In genomic region chr1:6783956-6784559, GRCh38 we compare ENCODE assay signal across 1 cellular context.
TF ChIP-seq lines count a peak whose summit lies in the region.

No MANE protein-coding gene starts in this region.

TF ChIP-seq in K562, 482 proteins besides CTCF, POLR2A, EP300 and RAD21 (continued from another document and continues in another):
- TF ChIP-seq MYC (IDR thresholded peaks at IDR 0.05; ENCODE audit: low read depth, low read length) (no peak), MYC (CRISPR knock-in tag; IDR thresholded peaks at IDR 0.05; ENCODE audit: borderline replicate concordance, low read depth) (peak; percentile 57; the same call in 1 of the 2 replicates), C11orf30 (IDR thresholded peaks at IDR 0.05; ENCODE audit: low read depth) (no peak), ZFP1 (CRISPR knock-in tag; IDR thresholded peaks at IDR 0.05) (no peak), ADNP (tag; IDR thresholded peaks at IDR 0.05) (no peak), NFATC3 (IDR thresholded peaks at IDR 0.05) (no peak), E2F1 (CRISPR knock-in tag; IDR thresholded peaks at IDR 0.05) (no peak), ZNF318 (IDR thresholded peaks at IDR 0.05; ENCODE audit: borderline replicate concordance in 1 of 2, low read depth in 1 of 2) (no peak), ZNF175 (CRISPR knock-in tag; IDR thresholded peaks at IDR 0.05; ENCODE audit: low read depth) (no peak), ZNF512 (tag; IDR thresholded peaks at IDR 0.05) (peak; percentile 45; the same call in 1 of the 2 replicates), ELK1 (CRISPR knock-in tag; IDR thresholded peaks at IDR 0.05) (no peak), RHOXF2B (CRISPR knock-in tag; conservative IDR thresholded peaks at IDR 0.05) (no peak), ZNF280B (CRISPR knock-in tag; IDR thresholded peaks at IDR 0.05) (no peak), L3MBTL2 (IDR thresholded peaks at IDR 0.05) (no peak), ZBTB26 (CRISPR knock-in tag; IDR thresholded peaks at IDR 0.05) (no peak), IRF1 (CRISPR knock-in tag; IDR thresholded peaks at IDR 0.05; ENCODE audit: borderline replicate concordance) (no peak), MTA3 (IDR thresholded peaks at IDR 0.05; ENCODE audit: borderline replicate concordance) (no peak), MLX (CRISPR knock-in tag; conservative IDR thresholded peaks at IDR 0.05) (no peak), HINFP (tag; conservative IDR thresholded peaks at IDR 0.05; ENCODE audit: low read depth) (no peak), DDX20 (tag; IDR thresholded peaks at IDR 0.05; ENCODE audit: low read depth) (no peak), ZNF444 (CRISPR knock-in tag; IDR thresholded peaks at IDR 0.05) (no peak), ZKSCAN3 (CRISPR knock-in tag; IDR thresholded peaks at IDR 0.05) (no peak), PML (IDR thresholded peaks at IDR 0.05; ENCODE audit: low read length) (peak; percentile 48; the same call in 1 of the 2 replicates), ZNF274 (IDR thresholded peaks at IDR 0.05; ENCODE audit: borderline replicate concordance, low read depth, low read length) (no peak), HNRNPH1 (optimal IDR thresholded peaks at IDR 0.05; ENCODE audit: low read depth, low read length) (no peak), MLLT1 (IDR thresholded peaks at IDR 0.05) (0 out of 4 replicates have a peak, but pooled peaks of 1 of the 2 experiments have one; percentile 54), FOXP4 (CRISPR knock-in tag; IDR thresholded peaks at IDR 0.05; ENCODE audit: borderline replicate concordance) (no peak), ZNF77 (CRISPR knock-in tag; IDR thresholded peaks at IDR 0.05) (no peak), MBD2 (IDR thresholded peaks at IDR 0.05; ENCODE audit: borderline replicate concordance, low read depth) (no peak), ATF2 (CRISPR knock-in tag; IDR thresholded peaks at IDR 0.05) (no peak), KDM5B (IDR thresholded peaks at IDR 0.05; ENCODE audit: insufficient replicate concordance, low read depth, low read length) (peak; percentile 84), NEUROD1 (IDR thresholded peaks at IDR 0.05; ENCODE audit: borderline replicate concordance, low read depth, low read length, partially characterized antibody) (peak; percentile 9)
